In the genomic region with DNA sequence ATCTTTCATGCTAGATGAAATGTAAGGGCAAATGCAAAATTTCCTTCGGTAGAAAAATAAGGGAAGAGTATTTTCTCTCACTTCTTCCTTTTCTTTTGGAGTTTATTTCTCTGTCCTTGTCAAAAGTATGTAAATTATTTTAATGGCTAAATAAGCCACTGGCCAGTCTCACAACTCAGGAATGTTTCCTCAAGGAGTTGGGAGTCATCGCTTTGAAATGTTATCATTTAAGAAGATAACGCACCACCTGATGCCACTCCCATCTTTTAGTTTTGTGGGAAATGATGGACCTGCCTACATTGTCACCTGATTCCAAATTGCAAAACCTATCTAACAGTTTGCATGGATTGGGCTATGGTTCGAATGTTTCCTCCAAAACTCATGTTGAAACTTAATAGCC, we compare ENCODE assay signal across 13 cellular contexts. TPM values are rescaled to one million over a fixed set of nuclear protein-coding genes. Genes with fewer than 3 reads are reported as not detected.
DNase-seq lines count a peak whose midpoint lies in the region; ATAC-seq, FAIRE-seq and TF ChIP-seq lines count a peak whose summit lies in the region.
"Had no signal": no experiment of that assay in that cellular context is flagged by ENCODE, and none has a peak within 500 bp of the region (broad histone marks: within the 10 kb centered on the region; RNA-seq: fewer than 3 reads in every experiment).

No MANE protein-coding gene starts in this region.

- POLR2A ChIA-PET in AG04450 (lab: Yijun Ruan, JAX) = no interaction called here

- no peaks in the 10 kb centered on the region for H3K79me2 ChIP-seq in keratinocyte (ENCODE audit: control insufficient read depth, insufficient read depth, low read length)

- no peak overlapping the region for H3K27ac Mint-ChIP-seq in nephron progenitor cell
- H3K27ac Mint-ChIP-seq: activated naive CD4-positive, alpha-beta T cell treated with anti-CD3 and anti-CD28 coated beads, Interleukin-2, amount 10 ng/mL, durations not matched to agents 7 days and 5 days had no signal

- peaks cover 5% of the 10 kb centered on the region for H3K27me3 Mint-ChIP-seq in nephron progenitor cell (ENCODE audit: low read depth, poor library complexity)

- FAIRE-seq in keratinocyte (lab: Jason Lieb, UNC) = peak; percentile 95

- no peaks in the 10 kb centered on the region for H3K9me1 ChIP-seq in keratinocyte (ENCODE audit: control insufficient read depth, extremely low read depth, insufficient read depth, low read length)

- H3K27me3 ChIP-seq in AG04450 (ENCODE audit: control insufficient read depth, insufficient read depth, low read length) (no peaks in the 10 kb centered on the region), brain microvascular endothelial cell (replicated peaks) (no peaks in the 10 kb centered on the region), keratinocyte (ENCODE audit: control insufficient read depth, extremely low read depth, insufficient read depth, low read length) (no peaks in the 10 kb centered on the region)
- H3K27me3 ChIP-seq: BE2C had no signal

- in situ Hi-C loops in brain microvascular endothelial cell (cut with HindIII; ENCODE audit: low pct_ligation_motif_present, low sequenced_read_pairs) = no loop called here

- H3K4me1 Mint-ChIP-seq in nephron progenitor cell = no peaks in the 10 kb centered on the region

- no peak overlapping the region for H3K4me3 ChIP-seq in AG04450 (ENCODE audit: low read depth, low read length)
- H3K4me3 ChIP-seq in brain microvascular endothelial cell (ENCODE audit: low read depth, low read length) = no peak overlapping the region
- peak overlapping the region in 1 of 3 experiments; percentile 23 for H3K4me3 ChIP-seq in keratinocyte (ENCODE audit: control insufficient read depth in 2 of 3, extremely low read depth in 1 of 3, insufficient read depth in 2 of 3, low read depth in 1 of 3, low read length in 3 of 3)

- H2AFZ ChIP-seq in keratinocyte (ENCODE audit: control insufficient read depth, low read length) = peak overlapping the region; percentile 44

- CTCF ChIA-PET in AG04450 (lab: Charles Lee) = no interaction called here

- TF ChIP-seq CTCF in AG04450 (IDR thresholded peaks at IDR 0.05; ENCODE audit: low read depth, low read length) (no peak), brain microvascular endothelial cell (IDR thresholded peaks at IDR 0.05; ENCODE audit: low read depth, low read length, missing control alignments) (no peak), keratinocyte (optimal IDR thresholded peaks at IDR 0.05 in 1 of 3, IDR thresholded peaks at IDR 0.05 in 1 of 3, conservative IDR thresholded peaks at IDR 0.05 in 1 of 3; ENCODE audit: extremely low read depth in 1 of 3, insufficient read depth in 2 of 3, low read length in 3 of 3) (no peak), nephron progenitor cell (IDR thresholded peaks at IDR 0.05) (no peak)

- H3K9me3 ChIP-seq in AG04450 (ENCODE audit: control insufficient read depth, insufficient read depth, low read length) = no peaks in the 10 kb centered on the region
- no peaks in the 10 kb centered on the region for H3K9me3 ChIP-seq in keratinocyte (ENCODE audit: control insufficient read depth, low read depth, low read length)
- H3K9me3 ChIP-seq: BE2C had no signal

- H3K4me1 ChIP-seq in keratinocyte (ENCODE audit: control insufficient read depth, extremely low read depth, insufficient read depth, low read length) = peaks cover 28% of the 10 kb centered on the region
- H3K4me1 ChIP-seq: BE2C had no signal

- DNase-seq in AG04450 (ENCODE audit: low read depth, low spot score) (peak; percentile 21), HT1080 (ENCODE audit: low read depth) (peak; percentile 15), brain microvascular endothelial cell (peak; percentile 52), keratinocyte (ENCODE audit: low read depth, low spot score) (no peak), left ventricle myocardium superior (no peak), nephron progenitor cell (no peak)
- DNase-seq: activated CD4-positive, alpha-beta T cell treated with anti-CD3 and anti-CD28 coated beads, Interleukin-2, amount 50 U/mL, for 4 hours; activated naive CD4-positive, alpha-beta T cell treated with anti-CD3 and anti-CD28 coated beads, Interleukin-2, amount 10 ng/mL, durations not matched to agents 7 days and 5 days; BE2C; effector CD4-positive, alpha-beta T cell; stimulated activated naive CD4-positive, alpha-beta T cell treated with Interleukin-2 at 50 U/mL for 16 hours had no signal

- H3K36me3 Mint-ChIP-seq in nephron progenitor cell (ENCODE audit: low read depth) = no peaks in the 10 kb centered on the region
- H3K36me3 Mint-ChIP-seq: activated naive CD4-positive, alpha-beta T cell treated with anti-CD3 and anti-CD28 coated beads, Interleukin-2, amount 10 ng/mL, durations not matched to agents 7 days and 5 days had no signal

- H3K4me2 ChIP-seq in keratinocyte (ENCODE audit: control insufficient read depth, extremely low read depth, insufficient read depth, low read depth, low read length) = peak overlapping the region; percentile 55

- H3K4me3 Mint-ChIP-seq in nephron progenitor cell = no peak overlapping the region
- H3K4me3 Mint-ChIP-seq: activated naive CD4-positive, alpha-beta T cell treated with anti-CD3 and anti-CD28 coated beads, Interleukin-2, amount 10 ng/mL, durations not matched to agents 7 days and 5 days had no signal

- H3K9ac ChIP-seq in keratinocyte (ENCODE audit: control insufficient read depth, extremely low read depth, insufficient read depth, low read length) = no peak overlapping the region

- H3K36me3 ChIP-seq in brain microvascular endothelial cell (replicated peaks) (no peaks in the 10 kb centered on the region), keratinocyte (ENCODE audit: control insufficient read depth in 2 of 2, extremely low read depth in 1 of 2, insufficient read depth in 2 of 2, low read length in 2 of 2) (no peaks in the 10 kb centered on the region)
- H3K36me3 ChIP-seq: BE2C had no signal

- intact Hi-C loops in left ventricle myocardium superior (cut with micrococcal nuclease) = no loop called here

- H3K9me3 Mint-ChIP-seq in nephron progenitor cell = peaks cover 22% of the 10 kb centered on the region

- H4K20me1 ChIP-seq in keratinocyte (ENCODE audit: control insufficient read depth, extremely low read depth, insufficient read depth, low read length) = no peaks in the 10 kb centered on the region

- dilution Hi-C loops in keratinocyte (cut with MboI; ENCODE audit: extremely low pct_ligation_motif_present, low sequenced_read_pairs) = no loop called here

- no peak overlapping the region for H3K27ac ChIP-seq in AG04450 (ENCODE audit: low read depth, low read length)
- H3K27ac ChIP-seq in brain microvascular endothelial cell = peak overlapping the region; percentile 40
- H3K27ac ChIP-seq in keratinocyte (ENCODE audit: control insufficient read depth, insufficient read depth, low read length) = peak overlapping the region; percentile 51

- ATAC-seq in left ventricle myocardium superior (no peak), HG02885 (IDR thresholded peaks at IDR 0.05; ENCODE audit: poor library complexity, unreplicated experiment) (no peak), GM19023 (IDR thresholded peaks at IDR 0.05; ENCODE audit: unreplicated experiment) (no peak)

RNA-seq across cellular contexts. Expression of gene PPM1B, which starts 32.5 kb away (rescaled TPM):
- polyA plus RNA-seq in AG04450 (2011; rRNA removed) (29.0 and 29.1 TPM in 2 replicates), keratinocyte (14.6 to 34.5 TPM (median 23.0 TPM) in 3 replicates)
- 31.3 and 39.5 TPM in 2 replicates for polyA minus RNA-seq in AG04450 (2011; rRNA and poly(A)+ RNA removed)
- 15.9 and 22.6 TPM in 2 replicates for total RNA-seq in HT1080 (2014; rRNA removed; shearing (Covaris generic))
- polyA plus RNA-seq in HT1080 (2015; cell fraction: cytosol; rRNA removed) = 19.0 and 25.2 TPM in 2 replicates
- polyA plus RNA-seq in HT1080 (2015; cell fraction: nucleus; rRNA removed) = 18.6 and 26.3 TPM in 2 replicates
- polyA plus RNA-seq in keratinocyte (2011; ENCODE audit: low read depth) = 18.7 TPM
- polyA plus RNA-seq in keratinocyte (2011; cell fraction: cytosol; rRNA removed) = 10.3 and 22.8 TPM in 2 replicates
- polyA plus RNA-seq in keratinocyte (2011; cell fraction: nucleus; rRNA removed) = 20.5 and 24.7 TPM in 2 replicates
- polyA plus RNA-seq in keratinocyte (2012; ENCODE audit: low replicate concordance) = 16.6 and 19.9 TPM in 2 replicates
- 15.7 to 44.7 TPM (median 17.7 TPM) in 3 replicates for polyA minus RNA-seq in keratinocyte
- polyA minus RNA-seq in keratinocyte (2011; cell fraction: cytosol; rRNA and poly(A)+ RNA removed) = 23.8 TPM
- 21.7 and 40.3 TPM in 2 replicates for polyA minus RNA-seq in keratinocyte (2011; cell fraction: nucleus; rRNA and poly(A)+ RNA removed)
- total RNA-seq in left ventricle myocardium superior = 56.7 TPM

Comparison
In these comparisons a context has a peak if more than half of its experiments do, and no peak if none do; other contexts are left out.
1. DNase-seq: peak in AG04450 (single experiment), HT1080 (single experiment) and brain microvascular endothelial cell (single experiment); none in keratinocyte (single experiment), left ventricle myocardium superior (single experiment) and nephron progenitor cell (single experiment).